1 cellular context compared by ENCODE assay signal in genomic region chr2:45004569-45005181, GRCh38.
TF ChIP-seq lines count a peak whose summit lies in the region.

No MANE protein-coding gene starts in this region.

TF ChIP-seq in H1, 55 proteins besides CTCF, POLR2A, EP300 and RAD21:
- TF ChIP-seq SRF (IDR thresholded peaks at IDR 0.05; ENCODE audit: low read depth, low read length) (no peak), RXRA (IDR thresholded peaks at IDR 0.05; ENCODE audit: insufficient read depth, low read depth, low read length) (no peak), SIN3A (conservative IDR thresholded peaks at IDR 0.05 in 1 of 2, IDR thresholded peaks at IDR 0.05 in 1 of 2; ENCODE audit: low read depth in 1 of 2, low read length in 2 of 2) (0 out of 4 replicates have a peak, but pooled peaks of 1 of the 2 experiments have one; percentile 35), GABPA (IDR thresholded peaks at IDR 0.05; ENCODE audit: borderline replicate concordance, insufficient read depth, low read length) (peak; percentile 32; the same call in 1 of the 2 replicates), SP4 (IDR thresholded peaks at IDR 0.05; ENCODE audit: low read length) (no peak), NRF1 (IDR thresholded peaks at IDR 0.05; ENCODE audit: low read depth, low read length) (no peak), JUN (IDR thresholded peaks at IDR 0.05; ENCODE audit: low read depth, low read length) (no peak), TEAD4 (IDR thresholded peaks at IDR 0.05; ENCODE audit: low read depth, low read length) (peak; percentile 72), PHF8 (conservative IDR thresholded peaks at IDR 0.05; ENCODE audit: low read depth, low read length) (no peak), SP1 (IDR thresholded peaks at IDR 0.05; ENCODE audit: low read depth, low read length) (no peak), SUZ12 (IDR thresholded peaks at IDR 0.05; ENCODE audit: low read length) (peak; percentile 99), TAF1 (IDR thresholded peaks at IDR 0.05; ENCODE audit: low read depth, low read length) (no peak), ATF2 (IDR thresholded peaks at IDR 0.05; ENCODE audit: low read length) (no peak), SP2 (IDR thresholded peaks at IDR 0.05; ENCODE audit: low read length) (no peak), BRCA1 (IDR thresholded peaks at IDR 0.05; ENCODE audit: low read depth, low read length) (no peak), BCL11A (IDR thresholded peaks at IDR 0.05; ENCODE audit: low read depth in 2 of 2, low read length in 2 of 2) (no peak), RFX5 (IDR thresholded peaks at IDR 0.05; ENCODE audit: borderline replicate concordance, low read depth, low read length) (no peak), EZH2 (IDR thresholded peaks at IDR 0.05; ENCODE audit: low read depth, low read length, severe bottlenecking) (peak; percentile 99), CHD7 (IDR thresholded peaks at IDR 0.05; ENCODE audit: insufficient replicate concordance, low read length) (no peak), NANOG (IDR thresholded peaks at IDR 0.05; ENCODE audit: insufficient read depth, low read depth, low read length, poor library complexity, severe bottlenecking) (no peak), CBX8 (IDR thresholded peaks at IDR 0.05; ENCODE audit: borderline replicate concordance, low read depth, low read length) (peak; percentile 72; the same call in 1 of the 2 replicates), BACH1 (IDR thresholded peaks at IDR 0.05; ENCODE audit: low read length) (no peak), JUND (IDR thresholded peaks at IDR 0.05; ENCODE audit: low read length) (no peak), HDAC6 (IDR thresholded peaks at IDR 0.05; ENCODE audit: low read depth, low read length) (no peak), KDM4A (IDR thresholded peaks at IDR 0.05; ENCODE audit: low read depth, low read length, severe bottlenecking) (no peak), E2F6 (IDR thresholded peaks at IDR 0.05) (no peak), CREB1 (IDR thresholded peaks at IDR 0.05) (no peak), CHD1 (IDR thresholded peaks at IDR 0.05; ENCODE audit: low read depth, low read length) (no peak), KDM5A (IDR thresholded peaks at IDR 0.05; ENCODE audit: low read length) (no peak), POU5F1 (IDR thresholded peaks at IDR 0.05; ENCODE audit: low read depth, low read length) (no peak), CHD2 (IDR thresholded peaks at IDR 0.05; ENCODE audit: low read length) (no peak), YY1 (IDR thresholded peaks at IDR 0.05; ENCODE audit: low read depth, low read length) (no peak; the same call in 1 of the 2 replicates), RBBP5 (IDR thresholded peaks at IDR 0.05; ENCODE audit: borderline replicate concordance, low read depth, low read length) (peak; percentile 87; the same call in 1 of the 2 replicates), EGR1 (IDR thresholded peaks at IDR 0.05; ENCODE audit: borderline replicate concordance, low read depth, low read length) (peak; percentile 72), TCF12 (IDR thresholded peaks at IDR 0.05; ENCODE audit: low read depth, low read length) (0 out of 2 replicates have a peak, but pooled peaks have one; percentile 17), MAFK (IDR thresholded peaks at IDR 0.05; ENCODE audit: low read depth, low read length) (no peak), TBP (IDR thresholded peaks at IDR 0.05; ENCODE audit: low read depth, low read length) (no peak), CEBPB (IDR thresholded peaks at IDR 0.05; ENCODE audit: low read depth, low read length) (no peak), ASH2L (IDR thresholded peaks at IDR 0.05; ENCODE audit: low read length) (peak; percentile 48), ZNF274 (IDR thresholded peaks at IDR 0.05; ENCODE audit: borderline replicate concordance, extremely low read depth, low read length) (no peak), ATF3 (IDR thresholded peaks at IDR 0.05; ENCODE audit: insufficient read depth, low read depth, low read length) (no peak), CBX5 (IDR thresholded peaks at IDR 0.05; ENCODE audit: low read depth, low read length) (no peak), FOSL1 (IDR thresholded peaks at IDR 0.05; ENCODE audit: insufficient read depth, low read depth, low read length) (no peak), SAP30 (IDR thresholded peaks at IDR 0.05; ENCODE audit: insufficient read depth, insufficient replicate concordance, low read length) (peak; percentile 34), KDM1A (IDR thresholded peaks at IDR 0.05; ENCODE audit: borderline replicate concordance, low read length) (no peak), GTF2F1 (IDR thresholded peaks at IDR 0.05; ENCODE audit: borderline replicate concordance, low read depth, low read length) (no peak), RNF2 (IDR thresholded peaks at IDR 0.05; ENCODE audit: borderline replicate concordance, low read depth, low read length, missing control alignments, poor library complexity, severe bottlenecking) (peak; percentile 80), CTBP2 (IDR thresholded peaks at IDR 0.05; ENCODE audit: borderline replicate concordance, insufficient read depth, insufficient read length, low read length) (peak; percentile 95), SIX5 (IDR thresholded peaks at IDR 0.05; ENCODE audit: low read depth, low read length) (no peak), TAF7 (optimal IDR thresholded peaks at IDR 0.05; ENCODE audit: borderline replicate concordance, low read depth, low read length) (no peak), SIRT6 (IDR thresholded peaks at IDR 0.05; ENCODE audit: low read length) (no peak), POLR2AphosphoS5 (IDR thresholded peaks at IDR 0.05; ENCODE audit: low read depth, low read length) (no peak), HDAC2 (IDR thresholded peaks at IDR 0.05; ENCODE audit: borderline replicate concordance in 1 of 2, low read depth in 2 of 2, low read length in 2 of 2) (peak in 1 of 2 experiments; percentile 34; a peak in 1 of 4 replicates)
- TF ChIP-seq, protein P1, sequence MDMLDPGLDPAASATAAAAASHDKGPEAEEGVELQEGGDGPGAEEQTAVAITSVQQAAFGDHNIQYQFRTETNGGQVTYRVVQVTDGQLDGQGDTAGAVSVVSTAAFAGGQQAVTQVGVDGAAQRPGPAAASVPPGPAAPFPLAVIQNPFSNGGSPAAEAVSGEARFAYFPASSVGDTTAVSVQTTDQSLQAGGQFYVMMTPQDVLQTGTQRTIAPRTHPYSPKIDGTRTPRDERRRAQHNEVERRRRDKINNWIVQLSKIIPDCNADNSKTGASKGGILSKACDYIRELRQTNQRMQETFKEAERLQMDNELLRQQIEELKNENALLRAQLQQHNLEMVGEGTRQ (IDR thresholded peaks at IDR 0.05; ENCODE audit: low read length): no peak
- TF ChIP-seq, protein P2, sequence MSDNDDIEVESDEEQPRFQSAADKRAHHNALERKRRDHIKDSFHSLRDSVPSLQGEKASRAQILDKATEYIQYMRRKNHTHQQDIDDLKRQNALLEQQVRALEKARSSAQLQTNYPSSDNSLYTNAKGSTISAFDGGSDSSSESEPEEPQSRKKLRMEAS (IDR thresholded peaks at IDR 0.05): no peak
TF ChIP-seq in H1: peak in this region for 14.
